ENCODE assay signal across 9 cellular contexts in the genomic region with DNA sequence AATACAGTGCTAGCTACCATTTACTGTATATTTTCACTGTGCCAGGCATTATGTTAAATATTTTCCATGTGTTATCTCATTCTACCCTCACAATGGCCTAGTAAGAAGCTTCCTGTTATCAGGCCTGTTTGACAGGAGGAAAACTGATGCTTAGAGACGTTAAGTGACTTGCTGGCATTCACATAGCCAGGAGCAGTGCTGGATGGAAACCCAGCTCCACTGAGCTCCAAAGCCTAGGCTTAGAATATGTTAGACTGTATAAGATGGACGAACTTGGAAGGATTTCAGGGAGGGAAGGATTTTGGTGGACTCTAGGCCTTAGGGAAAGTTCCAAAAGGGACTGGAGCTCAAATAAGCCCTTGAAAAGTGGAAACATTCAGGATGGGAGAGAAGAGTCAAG. TPM values are rescaled to one million over a fixed set of nuclear protein-coding genes. Genes with fewer than 3 reads are reported as not detected.
DNase-seq lines count a peak whose midpoint lies in the region; ATAC-seq and TF ChIP-seq lines count a peak whose summit lies in the region.
"Had no signal": no experiment of that assay in that cellular context is flagged by ENCODE, and none has a peak within 500 bp of the region (broad histone marks: within the 10 kb centered on the region; RNA-seq: fewer than 3 reads in every experiment).

No MANE protein-coding gene starts in this region.

- TF ChIP-seq CTCF in AG04450 (IDR thresholded peaks at IDR 0.05; ENCODE audit: low read depth, low read length), result no peak
- no peak for TF ChIP-seq CTCF in Loucy (conservative IDR thresholded peaks at IDR 0.05; ENCODE audit: low read length)
- no peak for TF ChIP-seq CTCF in breast epithelium (IDR thresholded peaks at IDR 0.05)

- H3K9me3 ChIP-seq in AG04450 (ENCODE audit: control insufficient read depth, insufficient read depth, low read length) (no peaks in the 10 kb centered on the region; the same call in 1 of the 2 replicates), Loucy (ENCODE audit: insufficient read depth, low read depth, low read length) (no peaks in the 10 kb centered on the region), breast epithelium (no peaks in the 10 kb centered on the region), muscle layer of duodenum (ENCODE audit: control insufficient read depth in 1 of 2, low read length in 2 of 2) (no peaks in the 10 kb centered on the region)

- H3K27ac ChIP-seq in AG04450 (ENCODE audit: low read depth, low read length), result peak overlapping the region; percentile 71
- peak overlapping the region; percentile 92 to 96 for H3K27ac ChIP-seq in breast epithelium
- peak overlapping the region; percentile 99 for H3K27ac ChIP-seq in muscle layer of duodenum (ENCODE audit: low read length)

- peak overlapping the region; percentile 99 for H3K9ac ChIP-seq in Loucy (ENCODE audit: low read depth, low read length, poor library complexity, severe bottlenecking)

- H2AFZ ChIP-seq in Loucy (ENCODE audit: low read length), result no peak overlapping the region

- CTCF ChIA-PET in AG04450 (lab: Charles Lee), result interaction anchor here (0.6 to 1.3 kb wide), 2 partner anchors 251 to 1125 kb away, joined by 3 read pairs; no protein-coding TSS in a partner anchor

- peak overlapping the region; percentile 97 for H3K4me2 ChIP-seq in Loucy (ENCODE audit: low read depth, low read length, poor library complexity, severe bottlenecking)

- H3K4me3 ChIP-seq in AG04450 (ENCODE audit: low read depth, low read length) (peak overlapping the region; percentile 98), Loucy (ENCODE audit: low read length, poor library complexity, severe bottlenecking) (peak overlapping the region; percentile 92), breast epithelium (peak overlapping the region; percentile 67 to 92 (median 72)), muscle layer of duodenum (ENCODE audit: low read depth in 1 of 2, low read length in 2 of 2) (peak overlapping the region; percentile 80 to 99), H7 (ENCODE audit: insufficient read depth, low read depth, low read length) (no peak overlapping the region)

- no peak for TF ChIP-seq POLR2A in breast epithelium (IDR thresholded peaks at IDR 0.05)

- H3K9me2 ChIP-seq in Loucy (replicated peaks; ENCODE audit: low read depth, low read length), result no peaks in the 10 kb centered on the region

- POLR2A ChIA-PET in AG04450 (lab: Yijun Ruan, JAX), result interaction anchor here (0.6 to 1.8 kb wide), 5 partner anchors 14 to 250 kb away, joined by 3 to 7 read pairs (median 3); no protein-coding TSS in a partner anchor

- no peak for DNase-seq in AG04450 (ENCODE audit: low read depth, low spot score)
- DNase-seq in breast epithelium (ENCODE audit: low spot score in 2 of 2), result no peak
- no peak for DNase-seq in H7
- no peak for DNase-seq in Kasumi-1 (lab: John Stamatoyannopoulos, UW)
- DNase-seq in NCI-H2227 (lab: John Stamatoyannopoulos, UW; ENCODE audit: unreplicated experiment), result no peak
- DNase-seq: NCI-H2171 treated with DMSO at 0.1 percent for 48 hours had no signal

- H3K27me3 ChIP-seq in AG04450 (ENCODE audit: control insufficient read depth, insufficient read depth, low read length), result no peaks in the 10 kb centered on the region
- H3K27me3 ChIP-seq in Loucy (ENCODE audit: insufficient read depth, low read length, poor library complexity, severe bottlenecking), result no peaks in the 10 kb centered on the region
- H3K27me3 ChIP-seq in breast epithelium, result no peaks in the 10 kb centered on the region
- no peaks in the 10 kb centered on the region for H3K27me3 ChIP-seq in muscle layer of duodenum (ENCODE audit: low read depth, low read length)
- peaks cover 31% of the 10 kb centered on the region for H3K27me3 ChIP-seq in H7 (ENCODE audit: control insufficient read depth, insufficient read depth, low read length)

- peaks cover 80% of the 10 kb centered on the region for H3K4me1 ChIP-seq in Loucy (ENCODE audit: insufficient read depth, low read length, poor library complexity, severe bottlenecking)
- peaks cover 0 to 25% of the 10 kb centered on the region in 2 donors for H3K4me1 ChIP-seq in breast epithelium
- peaks cover 31 to 34% of the 10 kb centered on the region in 2 donors for H3K4me1 ChIP-seq in muscle layer of duodenum (ENCODE audit: control insufficient read depth in 1 of 2, insufficient read depth in 2 of 2, low read length in 2 of 2)

- peaks cover 55% of the 10 kb centered on the region for H4K20me1 ChIP-seq in Loucy (ENCODE audit: insufficient read depth, low read length, poor library complexity, severe bottlenecking)

- H3K36me3 ChIP-seq in Loucy (ENCODE audit: insufficient read depth, low read length) (no peaks in the 10 kb centered on the region), breast epithelium (no peaks in the 10 kb centered on the region), muscle layer of duodenum (ENCODE audit: control insufficient read depth in 1 of 2, insufficient read depth in 2 of 2, low read length in 2 of 2) (peaks cover 0 to 9% of the 10 kb centered on the region in 2 donors), H7 (replicated peaks; ENCODE audit: control insufficient read depth, insufficient read depth, low read length) (no peaks in the 10 kb centered on the region)

- peaks cover 76% of the 10 kb centered on the region for H3K79me2 ChIP-seq in Loucy (ENCODE audit: insufficient read depth, low read length)

- no peaks in the 10 kb centered on the region for H3F3A ChIP-seq in Loucy (ENCODE audit: low read depth)

- no peak for ATAC-seq in GM18520 (IDR thresholded peaks at IDR 0.05; ENCODE audit: unreplicated experiment)

- intact Hi-C loops in breast epithelium (cut with DNase I; ENCODE audit: low total_unique reads), result loop anchor here (1.0 kb wide), 1 partner anchor 15 kb away; no protein-coding TSS in a partner anchor

RNA-seq across cellular contexts. Expression of gene CD44, which starts 2.1 kb away (rescaled TPM):
- 1,799 and 1,817 TPM in 2 replicates for polyA plus RNA-seq in AG04450 (2011; rRNA removed)
- polyA minus RNA-seq in AG04450 (2011; rRNA and poly(A)+ RNA removed), result 2,797 and 2,845 TPM in 2 replicates
- total RNA-seq in breast epithelium, result 100 to 1,000 TPM; 255 to 348 (median 269) TPM
- 9.4 and 11.4 TPM in 2 replicates for total RNA-seq in H7 (2014; rRNA removed; shearing (Covaris generic))

Comparison
In these comparisons a context has a peak if more than half of its experiments do, and no peak if none do; other contexts are left out.
1. RNA of gene CD44, which starts 2.1 kb away (total RNA-seq): 255 to 348 TPM in breast epithelium; 9.4 to 11.4 TPM in H7; every median in the first group is over 10 times any median in the second.
2. Peak in every context shown above with its lines, with median percentiles within 50 percentile points of each other: H3K27ac ChIP-seq.